Comparison of ENCODE assay signal across 9 cellular contexts in the genomic region with DNA sequence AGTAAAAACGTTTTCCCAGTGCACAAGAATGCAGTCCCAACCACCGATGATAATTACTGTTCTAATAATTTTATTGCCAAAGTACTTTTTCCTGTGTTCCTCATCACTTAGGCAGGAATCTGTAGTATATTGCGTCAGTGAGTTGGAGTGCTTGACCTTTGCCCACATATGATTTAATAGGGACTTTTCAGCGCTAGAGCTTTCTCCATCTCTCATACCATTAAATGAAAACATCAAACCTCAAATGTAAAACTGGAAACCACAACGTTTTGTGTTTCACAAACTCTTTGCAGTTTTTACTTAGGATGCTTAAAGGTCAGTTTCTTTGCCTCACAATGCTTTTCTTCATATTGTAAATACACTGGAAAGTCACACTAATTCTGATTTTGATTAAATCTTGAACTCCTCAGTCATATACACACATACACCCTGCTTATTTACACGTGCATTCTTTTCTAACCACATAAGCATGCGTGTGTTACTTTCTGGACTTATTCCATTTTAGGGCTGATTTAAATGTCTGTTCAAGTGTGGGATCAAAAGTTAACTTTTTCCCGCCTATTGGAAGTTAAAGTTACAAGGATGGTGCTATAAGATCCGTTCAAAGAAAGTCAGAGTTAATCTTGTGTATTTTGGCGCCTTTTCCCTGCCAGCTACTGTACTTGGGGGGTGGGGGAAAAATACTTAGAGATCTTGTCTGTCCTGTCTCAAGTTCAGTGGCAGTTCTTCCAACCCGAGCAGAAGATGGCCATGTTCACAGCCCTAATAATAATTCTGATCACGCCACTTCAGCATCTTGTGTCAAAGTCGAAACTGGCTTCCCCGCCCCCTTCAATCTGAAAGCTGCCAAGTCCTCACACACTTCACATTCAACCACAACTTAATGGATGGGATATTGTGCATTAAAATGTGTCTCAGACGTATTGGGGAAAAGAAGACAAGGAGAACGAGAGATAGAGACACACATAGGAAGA. TPM values are rescaled to one million over a fixed set of nuclear protein-coding genes. Genes with fewer than 3 reads are reported as not detected.
DNase-seq lines count a peak whose midpoint lies in the region; ATAC-seq and TF ChIP-seq lines count a peak whose summit lies in the region.
"Had no signal": no experiment of that assay in that cellular context is flagged by ENCODE, and none has a peak within 500 bp of the region (broad histone marks: within the 10 kb centered on the region; RNA-seq: fewer than 3 reads in every experiment).

No MANE protein-coding gene starts in this region.

- H3K9me3 ChIP-seq in adipocyte (ENCODE audit: control insufficient read depth, low read length): no peaks in the 10 kb centered on the region
- H3K9me3 ChIP-seq in subcutaneous abdominal adipose tissue (ENCODE audit: control insufficient read depth in 5 of 5, low read length in 5 of 5): no peaks in the 10 kb centered on the region

- H3K36me3 ChIP-seq in adipocyte (ENCODE audit: control insufficient read depth, insufficient read depth, low read length, severe bottlenecking) (no peaks in the 10 kb centered on the region), subcutaneous abdominal adipose tissue (ENCODE audit: control insufficient read depth in 5 of 5, insufficient read depth in 5 of 5, low read length in 5 of 5) (no peaks in the 10 kb centered on the region)

- ATAC-seq in HG03135 (IDR thresholded peaks at IDR 0.05; ENCODE audit: unreplicated experiment): no peak

- peak overlapping the region; percentile 92 for H3K27ac ChIP-seq in subcutaneous abdominal adipose tissue (ENCODE audit: low read depth, low read length)

- CTCF ChIA-PET in Calu3 (lab: Charles Lee): no interaction called here

- peak; percentile 32 for DNase-seq in Calu3
- DNase-seq in adipocyte (ENCODE audit: low read depth): peak; percentile 88
- peak; percentile 58 for DNase-seq in inferior parietal cortex (ENCODE audit: extremely low spot score)
- DNase-seq in lower leg skin (ENCODE audit: low spot score in 2 of 2): no peak
- no peak for DNase-seq in GM13977 (ENCODE audit: low spot score)

- peak overlapping the region; percentile 70 for H3K4me3 Mint-ChIP-seq in Calu3 (ENCODE audit: low read depth, unreplicated experiment)
- H3K4me3 Mint-ChIP-seq in IgD-negative memory B cell: peak overlapping the region in 3 of 4 donors; percentile 45 to 79 (median 64)

- no TSS peak for BruUV-seq in Calu3 (replicated peaks; lab: Mats Ljungman, UMichigan)

- TF ChIP-seq CTCF in Calu3 (IDR thresholded peaks at IDR 0.05; ENCODE audit: unreplicated experiment) (no peak), lower leg skin (IDR thresholded peaks at IDR 0.05) (no peak), GM13977 (IDR thresholded peaks at IDR 0.05; ENCODE audit: extremely low read depth, insufficient read depth, missing control alignments) (no peak)

- H3K27me3 ChIP-seq in adipocyte (replicated peaks; ENCODE audit: control insufficient read depth, insufficient read depth, low read length) (no peaks in the 10 kb centered on the region), subcutaneous abdominal adipose tissue (ENCODE audit: control insufficient read depth in 5 of 5, insufficient read depth in 4 of 5, low read length in 5 of 5) (no peaks in the 10 kb centered on the region)

- TF ChIP-seq POLR2A in lower leg skin (IDR thresholded peaks at IDR 0.05): no peak

- H3K36me3 Mint-ChIP-seq in Calu3 (ENCODE audit: insufficient read depth, unreplicated experiment): peaks cover 62% of the 10 kb centered on the region
- H3K36me3 Mint-ChIP-seq in IgD-negative memory B cell: peaks cover 1% of the 10 kb centered on the region

- peak overlapping the region; percentile 91 for H3K4me3 ChIP-seq in adipocyte (ENCODE audit: low read length)
- peak overlapping the region; percentile 64 to 87 (median 80) for H3K4me3 ChIP-seq in subcutaneous abdominal adipose tissue (ENCODE audit: low read depth in 1 of 5, low read length in 5 of 5)
- no peak overlapping the region for H3K4me3 ChIP-seq in lower leg skin (ENCODE audit: low read depth, poor library complexity, severe bottlenecking)

- intact Hi-C loops in Calu3 (cut with micrococcal nuclease; ENCODE audit: unreplicated experiment): loop anchor here (5.0 kb wide), 2 partner anchors 43 to 223 kb away; no protein-coding TSS in a partner anchor
- intact Hi-C loops in lower leg skin (cut with DNase I; ENCODE audit: low total_unique reads): no loop called here

- 9 to 14% methylated on average over 16 of the region's 16 CpGs for WGBS in lower leg skin, 2 donors

- H3K9ac ChIP-seq in adipocyte (ENCODE audit: low read length) (peak overlapping the region; percentile 92), subcutaneous abdominal adipose tissue (ENCODE audit: low read length in 5 of 5) (peak overlapping the region; percentile 75 to 97 (median 83))

- H3K27ac Mint-ChIP-seq in Calu3 (ENCODE audit: unreplicated experiment): peak overlapping the region; percentile 70
- no peak overlapping the region for H3K27ac Mint-ChIP-seq in IgD-negative memory B cell

- peaks cover 31% of the 10 kb centered on the region for H3K4me1 Mint-ChIP-seq in Calu3 (ENCODE audit: low read depth, unreplicated experiment)
- H3K4me1 Mint-ChIP-seq in IgD-negative memory B cell: peaks cover 10 to 28% (median 19%) of the 10 kb centered on the region in 3 donors

- H3K4me1 ChIP-seq in adipocyte (ENCODE audit: control insufficient read depth, insufficient read depth, low read length): peaks cover 60% of the 10 kb centered on the region
- peaks cover 5 to 73% (median 66%) of the 10 kb centered on the region in 5 donors for H3K4me1 ChIP-seq in subcutaneous abdominal adipose tissue (ENCODE audit: control insufficient read depth in 5 of 5, insufficient read depth in 5 of 5, low read length in 5 of 5)

- no peaks in the 10 kb centered on the region for H3K27me3 Mint-ChIP-seq in Calu3 (ENCODE audit: unreplicated experiment)
- H3K27me3 Mint-ChIP-seq in IgD-negative memory B cell: peaks cover 21% of the 10 kb centered on the region

- in situ Hi-C loops in GM13977 (cut with MboI; ENCODE audit: low pct_unique_long_range_greater_than_20kb, low sequenced_read_pairs, unreplicated experiment): no loop called here

- H3K9me3 Mint-ChIP-seq in Calu3 (ENCODE audit: low read depth, unreplicated experiment) (no peaks in the 10 kb centered on the region), IgD-negative memory B cell (no peaks in the 10 kb centered on the region)

RNA-seq across cellular contexts. Expression of a gene that starts 6.6 kb away (rescaled TPM):
- total RNA-seq in Calu3 (2022) (75.8 and 76.2 TPM in 2 replicates), lower leg skin (100 to 1,000 TPM in 1 of 4 donors, 10 to 100 TPM in 3; 68.2 to 145 (median 78.6) TPM)
- polyA plus RNA-seq in IgD-negative memory B cell: not detected
- total RNA-seq: T-helper 1 cell treated with Interleukin-12 subunit alpha and Interleukin-12 subunit beta and Interleukin-4 antibody, amounts not matched to agents 30 ng/mL and 1 ng/mL, for 36 hours had no signal

Comparison
In these comparisons a context has a peak if more than half of its experiments do, and no peak if none do; other contexts are left out.
1. DNase-seq: peak in Calu3 (single experiment), adipocyte (single experiment) and inferior parietal cortex (single experiment); none in lower leg skin (0 of 2) and GM13977 (single experiment).